ENCODE assay signal across 25 cellular contexts in the genomic region with DNA sequence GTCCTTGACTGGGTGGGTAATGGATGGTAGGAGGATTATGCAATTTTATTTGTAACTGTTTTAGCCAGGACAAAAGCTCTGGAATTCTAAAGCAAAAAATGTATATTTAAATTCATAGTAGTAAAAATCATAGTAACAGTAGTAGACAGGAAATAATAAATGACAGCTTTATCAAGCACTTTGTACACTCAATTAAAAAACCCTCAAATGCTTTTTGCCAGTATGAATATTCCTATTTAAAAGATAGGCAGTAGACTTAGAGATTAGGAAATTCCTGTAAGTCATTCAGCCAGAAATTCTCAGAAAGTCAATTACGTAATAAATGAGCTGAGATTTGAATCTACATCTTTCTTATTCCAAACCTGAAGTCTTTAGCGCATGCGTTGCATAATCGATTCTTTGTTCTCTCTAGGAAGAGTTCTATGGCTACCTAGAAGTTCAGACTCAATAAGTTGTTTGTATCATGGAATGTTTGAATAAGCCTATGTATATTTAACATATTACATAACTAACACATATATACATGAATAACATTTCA. TPM values are rescaled to one million over a fixed set of nuclear protein-coding genes. Genes with fewer than 3 reads are reported as not detected.
DNase-seq lines count a peak whose midpoint lies in the region; ATAC-seq and TF ChIP-seq lines count a peak whose summit lies in the region.
"Had no signal": no experiment of that assay in that cellular context is flagged by ENCODE, and none has a peak within 500 bp of the region (broad histone marks: within the 10 kb centered on the region; RNA-seq: fewer than 3 reads in every experiment).

No MANE protein-coding gene starts in this region.

- H3K27me3 Mint-ChIP-seq in activated T-helper 1 cell treated with anti-CD3 and anti-CD28 coated beads, Interleukin-12 subunit alpha, Interleukin-12 subunit beta, Interleukin-2, Interleukin-4 antibody, amounts not matched to agents 30 ng/mL and 10 ng/mL and 1 ng/mL, durations not matched to agents 14 hours and 24 hours and 36 hours (ENCODE audit: insufficient read depth): peaks cover 16% of the 10 kb centered on the region

- no peak overlapping the region for H3K27ac ChIP-seq in neural cell (ENCODE audit: low read length)
- H3K27ac ChIP-seq in aorta (ENCODE audit: low read depth in 1 of 2, low read length in 2 of 2): no peak overlapping the region
- no peak overlapping the region for H3K27ac ChIP-seq in tibial nerve
- H3K27ac ChIP-seq: BLaER1 had no signal

- intact Hi-C loops in aorta (cut with DNase I): no loop called here
- intact Hi-C loops in activated T-helper 1 cell treated with anti-CD3 and anti-CD28 coated beads, Interleukin-12 subunit alpha, Interleukin-12 subunit beta, Interleukin-2, Interleukin-4 antibody, amounts not matched to agents 30 ng/mL and 10 ng/mL and 1 ng/mL, durations not matched to agents 14 hours and 24 hours and 36 hours (cut with micrococcal nuclease): no loop called here

- H3K4me2 ChIP-seq in neural cell (ENCODE audit: low read length): no peak overlapping the region

- H3F3A ChIP-seq in neural cell (ENCODE audit: insufficient read depth, low read length, poor library complexity, severe bottlenecking): no peaks in the 10 kb centered on the region

- H3K4me3 Mint-ChIP-seq in activated T-helper 1 cell treated with anti-CD3 and anti-CD28 coated beads, Interleukin-12 subunit alpha, Interleukin-12 subunit beta, Interleukin-2, Interleukin-4 antibody, amounts not matched to agents 30 ng/mL and 10 ng/mL and 1 ng/mL, durations not matched to agents 14 hours and 24 hours and 36 hours: no peak overlapping the region
- H3K4me3 Mint-ChIP-seq: activated CD4-positive, alpha-beta memory T cell treated with anti-CD3 and anti-CD28 coated beads, Interleukin-2, amount 10 ng/mL, durations not matched to agents 7 days and 5 days; activated naive CD8-positive, alpha-beta T cell; H9; memory B cell had no signal

- H3K27ac Mint-ChIP-seq in activated T-helper 1 cell treated with anti-CD3 and anti-CD28 coated beads, Interleukin-12 subunit alpha, Interleukin-12 subunit beta, Interleukin-2, Interleukin-4 antibody, amounts not matched to agents 30 ng/mL and 10 ng/mL and 1 ng/mL, durations not matched to agents 14 hours and 24 hours and 36 hours: no peak overlapping the region
- H3K27ac Mint-ChIP-seq: activated CD4-positive, alpha-beta memory T cell treated with anti-CD3 and anti-CD28 coated beads, Interleukin-2, amount 10 ng/mL, durations not matched to agents 7 days and 5 days; activated naive CD8-positive, alpha-beta T cell; H9; memory B cell had no signal

- WGBS in aorta, 2 donors: 69 to 72% methylated on average over 4 of the region's 4 CpGs
- WGBS in tibial nerve, 2 donors: 44 to 46% methylated on average over 4 of the region's 4 CpGs

- H3K9ac ChIP-seq in neural cell (ENCODE audit: low read length): no peak overlapping the region
- H3K9ac ChIP-seq: BLaER1 had no signal

- no peak overlapping the region for H3K4me3 ChIP-seq in cardiac fibroblast (replicated peaks in 1 of 2; ENCODE audit: low read depth in 2 of 2, low read length in 2 of 2)
- peak overlapping the region; percentile 86 for H3K4me3 ChIP-seq in neural cell (ENCODE audit: low read length)
- H3K4me3 ChIP-seq in aorta (ENCODE audit: low read length in 2 of 2): no peak overlapping the region
- no peak overlapping the region for H3K4me3 ChIP-seq in tibial nerve
- H3K4me3 ChIP-seq: BLaER1, GM12878, MG63 had no signal

- H3K36me3 Mint-ChIP-seq in activated T-helper 1 cell treated with anti-CD3 and anti-CD28 coated beads, Interleukin-12 subunit alpha, Interleukin-12 subunit beta, Interleukin-2, Interleukin-4 antibody, amounts not matched to agents 30 ng/mL and 10 ng/mL and 1 ng/mL, durations not matched to agents 14 hours and 24 hours and 36 hours (ENCODE audit: low read depth): no peaks in the 10 kb centered on the region
- H3K36me3 Mint-ChIP-seq: activated naive CD8-positive, alpha-beta T cell; memory B cell had no signal

- no peaks in the 10 kb centered on the region for H3K9me3 Mint-ChIP-seq in activated T-helper 1 cell treated with anti-CD3 and anti-CD28 coated beads, Interleukin-12 subunit alpha, Interleukin-12 subunit beta, Interleukin-2, Interleukin-4 antibody, amounts not matched to agents 30 ng/mL and 10 ng/mL and 1 ng/mL, durations not matched to agents 14 hours and 24 hours and 36 hours
- H3K9me3 Mint-ChIP-seq: activated CD4-positive, alpha-beta memory T cell treated with anti-CD3 and anti-CD28 coated beads, Interleukin-2, amount 10 ng/mL, durations not matched to agents 7 days and 5 days; H9 had no signal

- H4K20me1 ChIP-seq in neural cell (ENCODE audit: insufficient read depth): no peaks in the 10 kb centered on the region
- H4K20me1 ChIP-seq: BLaER1 had no signal

- DNase-seq in COLO829 (ENCODE audit: low spot score) (peak; percentile 46), MV-4-11 (lab: John Stamatoyannopoulos, UW) (peak; percentile 20), cardiac fibroblast (ENCODE audit: low read depth in 2 of 2) (peak; percentile 19 to 20), aorta (no peak), tibial nerve (ENCODE audit: low spot score in 2 of 2) (no peak)
- DNase-seq in activated T-helper 1 cell treated with anti-CD3 and anti-CD28 coated beads, Interleukin-12 subunit alpha, Interleukin-12 subunit beta, Interleukin-2, Interleukin-4 antibody, amounts not matched to agents 30 ng/mL and 10 ng/mL and 1 ng/mL, durations not matched to agents 14 hours and 24 hours and 36 hours (ENCODE audit: low spot score): no peak
- DNase-seq: ACHN; activated CD4-positive, alpha-beta memory T cell treated with anti-CD3 and anti-CD28 coated beads, Interleukin-2, amount 10 ng/mL, durations not matched to agents 7 days and 5 days; activated CD4-positive, CD25-positive, alpha-beta regulatory T cell treated with anti-CD3 and anti-CD28 coated beads, Interleukin-2, amount 50 U/mL, for 72 hours; Caco-2; DMS79 treated with DMSO at 0.1 percent for 48 hours; effector CD4-positive, alpha-beta T cell; H9; MG63; NCI-H1694; NCI-H524; nucleus accumbens had no signal

- no peak for ATAC-seq in GM21717 (IDR thresholded peaks at IDR 0.05; ENCODE audit: unreplicated experiment)
- ATAC-seq in aorta (ENCODE audit: low FRiP score): no peak
- ATAC-seq: esophagus mucosa, GM12878 had no signal

- H3K36me3 ChIP-seq in neural cell (ENCODE audit: insufficient read depth, low read length) (peaks cover 30% of the 10 kb centered on the region), aorta (ENCODE audit: control insufficient read depth in 1 of 2, insufficient read depth in 2 of 2, low read length in 1 of 2) (peaks cover 0 to 2% of the 10 kb centered on the region in 2 donors), tibial nerve (peaks cover 0 to 33% (median 0%) of the 10 kb centered on the region in 3 donors)
- H3K36me3 ChIP-seq: MG63 had no signal

- TF ChIP-seq CTCF in cardiac fibroblast (IDR thresholded peaks at IDR 0.05; ENCODE audit: low read depth, low read length): no peak
- no peak for TF ChIP-seq CTCF in neural cell (IDR thresholded peaks at IDR 0.05; ENCODE audit: poor library complexity, severe bottlenecking)
- no peak for TF ChIP-seq CTCF in tibial nerve (IDR thresholded peaks at IDR 0.05)

- no peaks in the 10 kb centered on the region for H3K9me3 ChIP-seq in neural cell (ENCODE audit: low read length)
- H3K9me3 ChIP-seq in aorta (ENCODE audit: control insufficient read depth, low read length): no peaks in the 10 kb centered on the region
- H3K9me3 ChIP-seq in tibial nerve: no peaks in the 10 kb centered on the region
- H3K9me3 ChIP-seq: Caco-2, MG63 had no signal

- TF ChIP-seq RAD21 in neural cell (conservative IDR thresholded peaks at IDR 0.05): no peak

- H3K9me2 ChIP-seq in neural cell (ENCODE audit: insufficient read depth, low read length): no peaks in the 10 kb centered on the region

- TF ChIP-seq EP300 in neural cell (conservative IDR thresholded peaks at IDR 0.05; ENCODE audit: poor library complexity, severe bottlenecking): no peak
- no peak for TF ChIP-seq EP300 in tibial nerve (IDR thresholded peaks at IDR 0.05)

- no peak for TF ChIP-seq POLR2A in tibial nerve (IDR thresholded peaks at IDR 0.05)

- peaks cover 6% of the 10 kb centered on the region for H3K4me1 Mint-ChIP-seq in activated T-helper 1 cell treated with anti-CD3 and anti-CD28 coated beads, Interleukin-12 subunit alpha, Interleukin-12 subunit beta, Interleukin-2, Interleukin-4 antibody, amounts not matched to agents 30 ng/mL and 10 ng/mL and 1 ng/mL, durations not matched to agents 14 hours and 24 hours and 36 hours (ENCODE audit: low read depth)

- H3K79me2 ChIP-seq in neural cell (replicated peaks; ENCODE audit: insufficient read depth, low read length): peaks cover 17% of the 10 kb centered on the region

- no peak overlapping the region for H2AFZ ChIP-seq in neural cell (ENCODE audit: low read depth, low read length)

- H3K4me1 ChIP-seq in aorta (ENCODE audit: control insufficient read depth in 1 of 2, insufficient read depth in 2 of 2, low read length in 2 of 2) (no peaks in the 10 kb centered on the region), tibial nerve (peaks cover 0 to 18% (median 4%) of the 10 kb centered on the region in 4 donors)
- H3K4me1 ChIP-seq: Caco-2 had no signal

- H3K27me3 ChIP-seq in neural cell (ENCODE audit: insufficient read depth, low read depth, low read length) (no peaks in the 10 kb centered on the region), aorta (ENCODE audit: control insufficient read depth in 1 of 2, insufficient read depth in 2 of 2, low read length in 1 of 2) (no peaks in the 10 kb centered on the region), tibial nerve (no peaks in the 10 kb centered on the region)
- H3K27me3 ChIP-seq: BLaER1, MG63 had no signal

TF ChIP-seq in neural cell, 6 proteins besides CTCF, POLR2A, EP300 and RAD21 (continues in another document):
- TF ChIP-seq MXI1 (conservative IDR thresholded peaks at IDR 0.05; ENCODE audit: poor library complexity, severe bottlenecking): no peak
- TF ChIP-seq TAF1 (IDR thresholded peaks at IDR 0.05; ENCODE audit: low read depth): no peak
- no peak for TF ChIP-seq POLR2AphosphoS5 (IDR thresholded peaks at IDR 0.05)

RNA-seq across cellular contexts. Expression of gene AADAT, which starts 2.5 kb away (rescaled TPM):
- polyA plus RNA-seq in neural cell: 62.0 and 79.3 TPM in 2 replicates
- 49.7 and 54.6 TPM in 2 replicates for polyA minus RNA-seq in neural cell
- total RNA-seq in aorta: 1 to 10 TPM; 5.7 to 7.2 TPM
- 10 to 100 TPM in 1 of 2 donors, 1 to 10 TPM in 1; 2.8 to 11.2 TPM for polyA plus RNA-seq in aorta
- not detected in 2 replicates for total RNA-seq in activated T-helper 1 cell treated with anti-CD3 and anti-CD28 coated beads, Interleukin-12 subunit alpha, Interleukin-12 subunit beta, Interleukin-2, Interleukin-4 antibody, amounts not matched to agents 30 ng/mL and 10 ng/mL and 1 ng/mL, durations not matched to agents 14 hours and 24 hours and 36 hours
- 10 to 100 TPM in 1 of 4 donors, 1 to 10 TPM in 3; 4.9 to 12.0 (median 8.2) TPM for total RNA-seq in tibial nerve
- total RNA-seq: activated CD4-positive, alpha-beta memory T cell treated with anti-CD3 and anti-CD28 coated beads, Interleukin-2, amount 10 ng/mL, durations not matched to agents 7 days and 5 days; GM12878; T-helper 1 cell treated with Interleukin-12 subunit alpha and Interleukin-12 subunit beta and Interleukin-4 antibody, amounts not matched to agents 30 ng/mL and 1 ng/mL, for 36 hours had no signal
- polyA plus RNA-seq: GM12878 had no signal

Comparison
In these comparisons a context has a peak if more than half of its experiments do, and no peak if none do; other contexts are left out.
1. DNase-seq: peak in COLO829 (single experiment), MV-4-11 (single experiment) and cardiac fibroblast (2 of 2); none in aorta (0 of 2), activated T-helper 1 cell treated with anti-CD3 and anti-CD28 coated beads, Interleukin-12 subunit alpha, Interleukin-12 subunit beta, Interleukin-2, Interleukin-4 antibody, amounts not matched to agents 30 ng/mL and 10 ng/mL and 1 ng/mL, durations not matched to agents 14 hours and 24 hours and 36 hours (single experiment) and tibial nerve (0 of 2).